19 cellular contexts compared by ENCODE assay signal in the genomic region with DNA sequence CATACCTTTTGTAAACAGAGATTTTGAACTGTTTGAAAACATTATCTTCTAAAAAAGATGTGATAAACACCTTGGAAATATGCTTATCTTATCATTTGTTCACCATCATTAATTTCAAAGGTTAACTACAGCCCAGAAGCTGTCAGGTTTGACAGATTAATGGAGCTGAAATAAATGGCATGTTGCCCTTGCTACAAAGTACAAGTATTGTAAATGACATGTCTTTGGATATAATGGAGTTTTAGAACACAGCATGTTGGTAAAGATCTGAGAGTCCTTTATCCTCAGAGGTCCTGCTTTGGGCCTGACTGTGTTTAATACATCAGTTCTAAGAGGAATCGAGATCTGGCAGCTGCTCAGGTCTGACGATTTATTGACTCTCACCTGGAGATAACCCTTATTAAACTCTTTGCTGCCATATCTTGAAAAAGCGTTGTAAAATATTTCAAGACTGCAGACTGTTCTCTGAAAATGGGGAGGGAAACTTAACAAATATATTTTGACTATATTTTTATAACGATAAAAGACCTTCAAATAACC.
DNase-seq lines count a peak whose midpoint lies in the region; ATAC-seq, FAIRE-seq and TF ChIP-seq lines count a peak whose summit lies in the region.
"Had no signal": no experiment of that assay in that cellular context is flagged by ENCODE, and none has a peak within 500 bp of the region (broad histone marks: within the 10 kb centered on the region; RNA-seq: fewer than 3 reads in every experiment).

No MANE protein-coding gene starts in this region.

- POLR2A ChIA-PET in SK-N-SH (lab: Yijun Ruan, JAX) = no interaction called here

- WGBS in SK-N-SH (ENCODE audit: low lambda C conversion rate) = 35% methylated on average over 4 of the region's 4 CpGs
- WGBS in pancreas, 2 donors = 7 to 11% methylated on average over 4 of the region's 4 CpGs

- no peak for DNase-seq in SK-N-SH
- no peak for DNase-seq in ascending aorta (ENCODE audit: low spot score in 2 of 2)
- peak in 4 of 6 donors; percentile 53 to 64 (median 58) for DNase-seq in pancreas
- DNase-seq: GDM1, GOT3, KBM-7, MV-4-11, NCI-H146, NCI-H2029 treated with DMSO at 0.1 percent for 48 hours, NCI-H524, PC-3, RPMI8226, SHP77 treated with DMSO at 0.1 percent for 48 hours had no signal

- no peak overlapping the region for H3K4me2 ChIP-seq in SK-N-SH

- H2AFZ ChIP-seq in SK-N-SH (ENCODE audit: low read depth) = no peak overlapping the region

- intact Hi-C loops in ascending aorta (cut with DNase I) = no loop called here
- intact Hi-C loops in pancreas (cut with DNase I) = no loop called here

- peak; percentile 23 for FAIRE-seq in pancreas (lab: Jason Lieb, UNC)
- FAIRE-seq: HepG2 had no signal

- H3K27ac ChIP-seq in SK-N-SH (ENCODE audit: low read depth in 2 of 2, low read length in 1 of 2) = no peak overlapping the region
- peak overlapping the region; percentile 2 to 44 for H3K27ac ChIP-seq in ascending aorta
- peak overlapping the region in 1 of 4 donors; percentile 19 for H3K27ac ChIP-seq in pancreas

- H3K36me3 ChIP-seq in SK-N-SH (replicated peaks in 1 of 2; ENCODE audit: control insufficient read depth in 1 of 2, insufficient read depth in 2 of 2, low read length in 1 of 2) = no peaks in the 10 kb centered on the region
- no peaks in the 10 kb centered on the region for H3K36me3 ChIP-seq in ascending aorta
- no peaks in the 10 kb centered on the region for H3K36me3 ChIP-seq in pancreas

- TF ChIP-seq CTCF in SK-N-SH (IDR thresholded peaks at IDR 0.05) (no peak), ascending aorta (IDR thresholded peaks at IDR 0.05) (no peak), pancreas (IDR thresholded peaks at IDR 0.05) (no peak)

- no peaks in the 10 kb centered on the region for H3K4me1 ChIP-seq in SK-N-SH (ENCODE audit: control insufficient read depth in 1 of 2, insufficient read depth in 2 of 2, low read depth in 1 of 2, low read length in 1 of 2)
- H3K4me1 ChIP-seq in ascending aorta = no peaks in the 10 kb centered on the region
- H3K4me1 ChIP-seq in pancreas = peaks cover 0 to 11% (median 6%) of the 10 kb centered on the region in 3 donors

- H3K27me3 ChIP-seq in SK-N-SH (ENCODE audit: insufficient read depth) (no peaks in the 10 kb centered on the region), ascending aorta (no peaks in the 10 kb centered on the region), pancreas (no peaks in the 10 kb centered on the region)

- ATAC-seq in SK-N-SH treated with all-trans-retinoic acid at 6 μM for 48 hours (no peak), pancreas (peak; percentile 85 to 94 (median 91)), GM19351 (IDR thresholded peaks at IDR 0.05; ENCODE audit: unreplicated experiment) (no peak), GM21619 (IDR thresholded peaks at IDR 0.05; ENCODE audit: unreplicated experiment) (no peak), GM19397 (IDR thresholded peaks at IDR 0.05; ENCODE audit: unreplicated experiment) (no peak)
- ATAC-seq: HCT116, HepG2, PC-3 had no signal

- H3K79me2 ChIP-seq in SK-N-SH (ENCODE audit: insufficient read depth) = no peaks in the 10 kb centered on the region

- H3K9ac ChIP-seq in SK-N-SH = no peak overlapping the region

- CTCF ChIA-PET in SK-N-SH (lab: Yijun Ruan, JAX) = no interaction called here

- H3K4me3 ChIP-seq in SK-N-SH (ENCODE audit: low read depth in 2 of 2, low read length in 1 of 2) (no peak overlapping the region), ascending aorta (no peak overlapping the region), pancreas (no peak overlapping the region)

- no peaks in the 10 kb centered on the region for H3K9me2 ChIP-seq in SK-N-SH

- no peak for TF ChIP-seq RAD21 in SK-N-SH (IDR thresholded peaks at IDR 0.05; ENCODE audit: low read length)

- no peaks in the 10 kb centered on the region for H4K20me1 ChIP-seq in SK-N-SH (ENCODE audit: insufficient read depth)

- H3K9me3 ChIP-seq in SK-N-SH (no peaks in the 10 kb centered on the region), ascending aorta (peaks cover 7% of the 10 kb centered on the region in 2 donors), pancreas (no peaks in the 10 kb centered on the region)

- H3F3A ChIP-seq in SK-N-SH (replicated peaks; ENCODE audit: insufficient read depth) = no peaks in the 10 kb centered on the region

- TF ChIP-seq EP300 in SK-N-SH (IDR thresholded peaks at IDR 0.05; ENCODE audit: borderline replicate concordance in 1 of 2, low read depth in 1 of 2, low read length in 1 of 2) = no peak

TF ChIP-seq in SK-N-SH treated with all-trans-retinoic acid at 6 μM for 48 hours, 23 proteins besides CTCF, POLR2A, EP300 and RAD21:
- TF ChIP-seq ISL1 (CRISPR knock-in tag; IDR thresholded peaks at IDR 0.05) = peak; percentile 78
- no peak for TF ChIP-seq ZFP30 (CRISPR knock-in tag; IDR thresholded peaks at IDR 0.05)
- TF ChIP-seq ZC3H10 (CRISPR knock-in tag; IDR thresholded peaks at IDR 0.05) = no peak

TF ChIP-seq in SK-N-SH, 30 proteins besides CTCF, POLR2A, EP300 and RAD21 (continues in another document):
- TF ChIP-seq CHD2 (IDR thresholded peaks at IDR 0.05; ENCODE audit: low read length, partially characterized antibody) (no peak), MXI1 (IDR thresholded peaks at IDR 0.05; ENCODE audit: low read depth, low read length) (no peak), POLR2AphosphoS5 (IDR thresholded peaks at IDR 0.05; ENCODE audit: low read depth, low read length) (no peak), RFX5 (IDR thresholded peaks at IDR 0.05; ENCODE audit: low read length) (no peak), GATA2 (CRISPR knock-in tag; IDR thresholded peaks at IDR 0.05) (no peak), SIN3A (IDR thresholded peaks at IDR 0.05; ENCODE audit: borderline replicate concordance, low read depth, low read length) (no peak), NRF1 (IDR thresholded peaks at IDR 0.05; ENCODE audit: low read depth, low read length) (no peak), YY1 (IDR thresholded peaks at IDR 0.05; ENCODE audit: low read depth) (no peak), MEF2A (IDR thresholded peaks at IDR 0.05; ENCODE audit: borderline replicate concordance, low read depth) (no peak)
- TF ChIP-seq, protein P1, sequence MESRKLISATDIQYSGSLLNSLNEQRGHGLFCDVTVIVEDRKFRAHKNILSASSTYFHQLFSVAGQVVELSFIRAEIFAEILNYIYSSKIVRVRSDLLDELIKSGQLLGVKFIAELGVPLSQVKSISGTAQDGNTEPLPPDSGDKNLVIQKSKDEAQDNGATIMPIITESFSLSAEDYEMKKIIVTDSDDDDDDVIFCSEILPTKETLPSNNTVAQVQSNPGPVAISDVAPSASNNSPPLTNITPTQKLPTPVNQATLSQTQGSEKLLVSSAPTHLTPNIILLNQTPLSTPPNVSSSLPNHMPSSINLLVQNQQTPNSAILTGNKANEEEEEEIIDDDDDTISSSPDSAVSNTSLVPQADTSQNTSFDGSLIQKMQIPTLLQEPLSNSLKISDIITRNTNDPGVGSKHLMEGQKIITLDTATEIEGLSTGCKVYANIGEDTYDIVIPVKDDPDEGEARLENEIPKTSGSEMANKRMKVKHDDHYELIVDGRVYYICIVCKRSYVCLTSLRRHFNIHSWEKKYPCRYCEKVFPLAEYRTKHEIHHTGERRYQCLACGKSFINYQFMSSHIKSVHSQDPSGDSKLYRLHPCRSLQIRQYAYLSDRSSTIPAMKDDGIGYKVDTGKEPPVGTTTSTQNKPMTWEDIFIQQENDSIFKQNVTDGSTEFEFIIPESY (IDR thresholded peaks at IDR 0.05; ENCODE audit: borderline replicate concordance, low read depth) = no peak
- TF ChIP-seq, protein P2, sequence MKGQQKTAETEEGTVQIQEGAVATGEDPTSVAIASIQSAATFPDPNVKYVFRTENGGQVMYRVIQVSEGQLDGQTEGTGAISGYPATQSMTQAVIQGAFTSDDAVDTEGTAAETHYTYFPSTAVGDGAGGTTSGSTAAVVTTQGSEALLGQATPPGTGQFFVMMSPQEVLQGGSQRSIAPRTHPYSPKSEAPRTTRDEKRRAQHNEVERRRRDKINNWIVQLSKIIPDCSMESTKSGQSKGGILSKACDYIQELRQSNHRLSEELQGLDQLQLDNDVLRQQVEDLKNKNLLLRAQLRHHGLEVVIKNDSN (IDR thresholded peaks at IDR 0.05; ENCODE audit: borderline replicate concordance, low read depth) = no peak
- TF ChIP-seq, protein P3, sequence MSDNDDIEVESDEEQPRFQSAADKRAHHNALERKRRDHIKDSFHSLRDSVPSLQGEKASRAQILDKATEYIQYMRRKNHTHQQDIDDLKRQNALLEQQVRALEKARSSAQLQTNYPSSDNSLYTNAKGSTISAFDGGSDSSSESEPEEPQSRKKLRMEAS (IDR thresholded peaks at IDR 0.05; ENCODE audit: low read depth) = no peak
- TF ChIP-seq, protein P4, sequence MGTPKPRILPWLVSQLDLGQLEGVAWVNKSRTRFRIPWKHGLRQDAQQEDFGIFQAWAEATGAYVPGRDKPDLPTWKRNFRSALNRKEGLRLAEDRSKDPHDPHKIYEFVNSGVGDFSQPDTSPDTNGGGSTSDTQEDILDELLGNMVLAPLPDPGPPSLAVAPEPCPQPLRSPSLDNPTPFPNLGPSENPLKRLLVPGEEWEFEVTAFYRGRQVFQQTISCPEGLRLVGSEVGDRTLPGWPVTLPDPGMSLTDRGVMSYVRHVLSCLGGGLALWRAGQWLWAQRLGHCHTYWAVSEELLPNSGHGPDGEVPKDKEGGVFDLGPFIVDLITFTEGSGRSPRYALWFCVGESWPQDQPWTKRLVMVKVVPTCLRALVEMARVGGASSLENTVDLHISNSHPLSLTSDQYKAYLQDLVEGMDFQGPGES (IDR thresholded peaks at IDR 0.05; ENCODE audit: low read depth, low read length) = no peak

Comparison
In these comparisons a context has a peak if more than half of its experiments do, and no peak if none do; other contexts are left out.
1. ATAC-seq: peak in pancreas (4 of 4); none in SK-N-SH treated with all-trans-retinoic acid at 6 μM for 48 hours (single experiment), GM19351 (single experiment), GM21619 (single experiment) and GM19397 (single experiment).
2. DNase-seq: peak in pancreas (4 of 6); none in SK-N-SH (single experiment) and ascending aorta (0 of 2).
3. H3K27ac ChIP-seq: peak in ascending aorta (2 of 2); none in SK-N-SH (0 of 2).